ENCODE assay signal across 25 cellular contexts in genomic region chr5:44708611-44709010, GRCh38.
"Had no signal": no experiment of that assay in that cellular context is flagged by ENCODE, and none has a peak within 500 bp of the region (broad histone marks: within the 10 kb centered on the region; RNA-seq: fewer than 3 reads in every experiment).

No MANE protein-coding gene starts in this region.

- DNase-seq: activated CD4-positive, alpha-beta memory T cell treated with anti-CD3 and anti-CD28 coated beads for 36 hours; activated CD4-positive, alpha-beta T cell treated with anti-CD3 and anti-CD28 coated beads, Interleukin-2, amount 10 ng/mL, durations not matched to agents 7 days and 5 days; activated CD8-positive, alpha-beta memory T cell treated with anti-CD3 and anti-CD28 coated beads, Interleukin-2, amount 50 U/mL, for 4 hours; activated gamma-delta T cell treated with Interleukin-2 at 50 U/mL for 16 hours; activated naive CD4-positive, alpha-beta T cell treated with anti-CD3 and anti-CD28 coated beads, Interleukin-2, amount 10 ng/mL, durations not matched to agents 7 days and 5 days; activated naive CD8-positive, alpha-beta T cell treated with anti-CD3 and anti-CD28 coated beads, Interleukin-2, amount 50 U/mL, for 24 hours; activated T-cell treated with anti-CD3 and anti-CD28 coated beads for 4 hours; activated T-cell treated with anti-CD3 and anti-CD28 coated beads, Interleukin-2, amount 50 U/mL, for 4 hours; anterior cingulate cortex; Karpas-422; KBM-7; MV-4-11; NCI-H1092; NCI-H1436 treated with DMSO at 0.1 percent for 48 hours; NCI-H1694 treated with DMSO at 0.1 percent for 48 hours; NCI-H2029; NCI-H345; NCI-H524 treated with DMSO at 0.1 percent for 48 hours; NCI-H82; Peyer's patch; RPMI8226; SHP77; SJCRH30 had no signal

- H3K27me3 ChIP-seq: Peyer's patch, SJCRH30 had no signal

- ATAC-seq: activated naive CD8-positive, alpha-beta T cell treated with anti-CD3 and anti-CD28 coated beads, Interleukin-2, amount 50 U/mL, for 24 hours; activated T-cell treated with anti-CD3 and anti-CD28 coated beads, Interleukin-2, amount 50 U/mL, for 4 hours had no signal

- H3K4me3 ChIP-seq: Peyer's patch, SJCRH30, SK-N-MC had no signal

- H3K4me1 ChIP-seq: Peyer's patch, SJCRH30 had no signal

- H3K9me3 ChIP-seq: Peyer's patch, SJCRH30 had no signal

- FAIRE-seq: TTC549 had no signal

- H3K27ac ChIP-seq: Peyer's patch, SJCRH30, SK-N-MC had no signal

- H3K36me3 ChIP-seq: Peyer's patch, SJCRH30 had no signal
